In the genomic region with DNA sequence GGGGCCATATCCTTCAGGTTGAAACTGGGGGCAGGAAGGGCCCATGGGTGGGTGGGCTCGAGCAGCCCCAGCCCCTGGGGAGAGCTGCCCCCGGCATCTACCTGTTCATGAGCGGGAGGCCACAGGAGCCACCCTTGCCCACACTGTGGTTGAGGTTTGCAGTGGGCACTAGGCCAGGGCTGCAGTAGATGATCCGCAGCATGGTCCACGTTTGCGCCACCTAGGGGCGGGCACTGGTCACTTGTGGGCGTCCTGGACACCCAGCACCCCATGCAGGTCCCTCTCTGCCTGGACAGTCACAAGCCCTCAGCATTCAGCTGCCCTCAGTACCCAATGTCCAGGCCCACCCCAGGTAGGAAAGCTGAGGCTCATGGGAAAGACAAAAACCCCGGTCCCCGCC, we compare ENCODE assay signal across 8 cellular contexts. TPM values are rescaled to one million over a fixed set of nuclear protein-coding genes. Genes with fewer than 3 reads are reported as not detected.
DNase-seq lines count a peak whose midpoint lies in the region; ATAC-seq, FAIRE-seq and TF ChIP-seq lines count a peak whose summit lies in the region.

No MANE protein-coding gene starts in this region.

- 87% methylated on average over 2 of the region's 10 CpGs for WGBS in K562 (ENCODE audit: insufficient coverage, low coverage, missing lambda C conversion rate)

- no peak overlapping the region for H3K27ac ChIP-seq in K562 (ENCODE audit: extremely low read depth, low read depth, low read length)
- H3K27ac ChIP-seq in osteoblast (ENCODE audit: low read depth, low read length), result no peak overlapping the region

- no peak for TF ChIP-seq EP300 in K562 (IDR thresholded peaks at IDR 0.05; ENCODE audit: low read length)

- H3K36me3 ChIP-seq in Loucy (ENCODE audit: insufficient read depth, low read length) (no peaks in the 10 kb centered on the region), K562 (ENCODE audit: control insufficient read depth, insufficient read depth, low read length) (peaks cover 68% of the 10 kb centered on the region), osteoblast (ENCODE audit: insufficient read depth, low read length) (peaks cover 23% of the 10 kb centered on the region)

- no peak overlapping the region for H3K4me2 ChIP-seq in Loucy (ENCODE audit: low read depth, low read length, poor library complexity, severe bottlenecking)
- H3K4me2 ChIP-seq in K562 (ENCODE audit: insufficient read depth, low read length), result no peak overlapping the region
- no peak overlapping the region for H3K4me2 ChIP-seq in osteoblast (ENCODE audit: insufficient read depth, low read length)

- H4K20me1 ChIP-seq in Loucy (ENCODE audit: insufficient read depth, low read length, poor library complexity, severe bottlenecking) (peaks cover 2% of the 10 kb centered on the region), K562 (replicated peaks; ENCODE audit: control insufficient read depth, insufficient read depth, low read length) (peaks cover 18% of the 10 kb centered on the region), osteoblast (ENCODE audit: insufficient read depth, low read length) (peaks cover 26% of the 10 kb centered on the region)

- H3K4me1 ChIP-seq in Loucy (ENCODE audit: insufficient read depth, low read length, poor library complexity, severe bottlenecking), result peaks cover 9% of the 10 kb centered on the region
- H3K4me1 ChIP-seq in K562 (replicated peaks in 1 of 2; ENCODE audit: control insufficient read depth in 2 of 2, insufficient read depth in 2 of 2, low read length in 2 of 2), result peaks cover 29 to 98% of the 10 kb centered on the region in 2 experiments
- H3K4me1 ChIP-seq in osteoblast (ENCODE audit: insufficient read depth, low read length), result peaks cover 28% of the 10 kb centered on the region

- intact Hi-C loops in K562 (cut with micrococcal nuclease), result no loop called here

- in situ Hi-C loops in K562 (cut with MboI), result no loop called here

- POLR2A ChIA-PET in K562 (lab: Yijun Ruan, JAX), result interaction anchor here (1.4 kb wide), 1 partner anchor 10 kb away, joined by 5 read pairs; no protein-coding TSS in a partner anchor

- H3K9me3 ChIP-seq in Loucy (ENCODE audit: insufficient read depth, low read depth, low read length) (no peaks in the 10 kb centered on the region), K562 (replicated peaks; ENCODE audit: control insufficient read depth, insufficient read depth, low read depth, low read length) (no peaks in the 10 kb centered on the region), osteoblast (ENCODE audit: low read depth, low read length) (no peaks in the 10 kb centered on the region)

- CTCF ChIA-PET in K562 (lab: Yijun Ruan, JAX; ENCODE audit: low intra/inter-chr PET ratio), result no interaction called here

- H3K27me3 ChIP-seq in Loucy (ENCODE audit: insufficient read depth, low read length, poor library complexity, severe bottlenecking), result no peaks in the 10 kb centered on the region
- no peaks in the 10 kb centered on the region for H3K27me3 ChIP-seq in K562 (ENCODE audit: control insufficient read depth in 2 of 2, insufficient read depth in 2 of 2, low read length in 2 of 2)
- no peaks in the 10 kb centered on the region for H3K27me3 ChIP-seq in osteoblast (ENCODE audit: insufficient read depth, low read length)

- no peak for ATAC-seq in K562
- ATAC-seq in GM21360 (IDR thresholded peaks at IDR 0.05; ENCODE audit: unreplicated experiment), result no peak

- H2AFZ ChIP-seq in Loucy (ENCODE audit: low read length) (no peak overlapping the region), K562 (ENCODE audit: low read depth, low read length) (no peak overlapping the region), osteoblast (ENCODE audit: low read length) (no peak overlapping the region)

- BruUV-seq in K562 (replicated peaks; lab: Mats Ljungman, UMichigan), result no TSS peak

- DNase-seq in NCI-H1092 (lab: John Stamatoyannopoulos, UW), result peak; percentile 20
- DNase-seq in NCI-H1092 treated with DMSO at 0.1 percent for 48 hours (lab: John Stamatoyannopoulos, UW), result no peak
- DNase-seq in K562 (ENCODE audit: extremely low read depth in 1 of 4, low spot score in 3 of 4), result peak in 1 of 4 experiments; percentile 52
- DNase-seq in osteoblast (ENCODE audit: insufficient read length, low spot score, missing footprints), result peak; percentile 96
- DNase-seq in stimulated activated CD4-positive, alpha-beta T cell treated with anti-CD3 and anti-CD28 coated beads, Interleukin-15, amount 100 ng/mL, for 24 hours, result no peak
- DNase-seq in activated effector memory CD4-positive, alpha-beta T cell treated with Interleukin-2 at 50 U/mL for 16 hours, result no peak

- peaks cover 15% of the 10 kb centered on the region for H3K9me1 ChIP-seq in K562 (ENCODE audit: control insufficient read depth, insufficient read depth, low read length)

- no peak overlapping the region for H3K4me3 ChIP-seq in Loucy (ENCODE audit: low read length, poor library complexity, severe bottlenecking)
- no peak overlapping the region for H3K4me3 ChIP-seq in K562
- H3K4me3 ChIP-seq in osteoblast (ENCODE audit: insufficient read depth, low read length), result no peak overlapping the region

- H3K79me2 ChIP-seq in Loucy (ENCODE audit: insufficient read depth, low read length) (peaks cover 20% of the 10 kb centered on the region), K562 (ENCODE audit: control insufficient read depth, insufficient read depth, low read length) (peaks cover 48% of the 10 kb centered on the region), osteoblast (ENCODE audit: insufficient read depth, low read length) (peaks cover 52% of the 10 kb centered on the region)

- H3F3A ChIP-seq in Loucy (ENCODE audit: low read depth), result no peaks in the 10 kb centered on the region

- H3K9ac ChIP-seq in Loucy (ENCODE audit: low read depth, low read length, poor library complexity, severe bottlenecking) (no peak overlapping the region), K562 (ENCODE audit: insufficient read depth in 1 of 2, low read depth in 2 of 2, low read length in 2 of 2) (no peak overlapping the region)

- TF ChIP-seq CTCF in Loucy (conservative IDR thresholded peaks at IDR 0.05; ENCODE audit: low read length) (peak; percentile 45), K562 (IDR thresholded peaks at IDR 0.05 in 2 of 3, conservative IDR thresholded peaks at IDR 0.05 in 1 of 3; ENCODE audit: insufficient read depth in 2 of 3, low read depth in 1 of 3, low read length in 3 of 3) (peak; percentile 46 to 59 (median 48)), osteoblast (IDR thresholded peaks at IDR 0.05; ENCODE audit: extremely low read depth, low read depth, low read length) (peak; percentile 61)

- H3K9me2 ChIP-seq in Loucy (replicated peaks; ENCODE audit: low read depth, low read length), result no peaks in the 10 kb centered on the region

- no peak for FAIRE-seq in K562 (lab: Jason Lieb, UNC)

- TF ChIP-seq POLR2A in K562 (conservative IDR thresholded peaks at IDR 0.05), result no peak

- TF ChIP-seq RAD21 in K562 (CRISPR knock-in tag; conservative IDR thresholded peaks at IDR 0.05 in 1 of 2, IDR thresholded peaks at IDR 0.05 in 1 of 2), result peak in 1 of 2 experiments; percentile 8; a peak in 1 of 4 replicates

RNA-seq across cellular contexts. Expression of a gene that starts 1.8 kb away (rescaled TPM):
- total RNA-seq in K562 (2011; cell fraction: chromatin; rRNA removed; ENCODE audit: low replicate concordance), result 18.2 and 82.3 TPM in 2 replicates
- 114 and 120 TPM in 2 replicates for total RNA-seq in K562 (2011; cell fraction: nucleolus; rRNA removed)
- total RNA-seq in K562 (2011; cell fraction: nucleoplasm; rRNA removed), result 55.7 and 56.0 TPM in 2 replicates
- total RNA-seq in K562 (2014; rRNA removed), result 48.3 and 63.8 TPM in 2 replicates
- 9.6 and 15.8 TPM in 2 replicates for total RNA-seq in K562 (2014; rRNA removed; fragmentation: Illumina TruSeq; extraction: Trizol)
- total RNA-seq in K562 (2015; rRNA removed; fragmentation: Illumina TruSeq; extraction: Trizol), result 28.3 and 29.3 TPM in 2 replicates
- 50.6 and 56.6 TPM in 2 replicates for total RNA-seq in K562 (2021)
- polyA plus RNA-seq in K562 (2011; rRNA removed), result 22.2 and 33.4 TPM in 2 replicates
- polyA plus RNA-seq in K562 (2011; cell fraction: cytosol; rRNA removed), result 35.0 and 78.3 TPM in 2 replicates
- polyA plus RNA-seq in K562 (2011; cell fraction: nucleus; rRNA removed), result 96.4 and 165 TPM in 2 replicates
- 52.6 and 67.7 TPM in 2 replicates for polyA plus RNA-seq in K562 (2012)
- polyA plus RNA-seq in K562 (2014; fragmentation: Illumina TruSeq; extraction: Trizol), result 43.3 and 47.9 TPM in 2 replicates
- 1 to 10 TPM; 1.2 to 2.3 TPM for polyA plus RNA-seq in K562 (2014; fragmentation: Nextera tagmentation; extraction: Ambion mirVana)
- polyA plus RNA-seq in K562 (2014; rRNA removed), result 46.6 and 48.7 TPM in 2 replicates
- polyA minus RNA-seq in K562 (2011; rRNA and poly(A)+ RNA removed), result 5.2 and 7.4 TPM in 2 replicates
- polyA minus RNA-seq in K562 (2011; cell fraction: cytosol; rRNA and poly(A)+ RNA removed), result 16.1 and 16.5 TPM in 2 replicates
- polyA minus RNA-seq in K562 (2011; cell fraction: nucleus; rRNA and poly(A)+ RNA removed), result 65.4 and 66.1 TPM in 2 replicates
- 48.0 and 48.5 TPM in 2 replicates for total RNA-seq in osteoblast

RNA-seq across cellular contexts. Expression of a gene that starts 4.2 kb away (rescaled TPM):
- 7.7 and 42.2 TPM in 2 replicates for total RNA-seq in K562 (2011; cell fraction: chromatin; rRNA removed; ENCODE audit: low replicate concordance)
- 40.7 and 45.1 TPM in 2 replicates for total RNA-seq in K562 (2011; cell fraction: nucleolus; rRNA removed)
- total RNA-seq in K562 (2011; cell fraction: nucleoplasm; rRNA removed), result 14.7 and 16.8 TPM in 2 replicates
- 4.8 and 5.3 TPM in 2 replicates for total RNA-seq in K562 (2014; rRNA removed)
- 0.70 and 1.2 TPM in 2 replicates for total RNA-seq in K562 (2014; rRNA removed; fragmentation: Illumina TruSeq; extraction: Trizol)
- total RNA-seq in K562 (2015; rRNA removed; fragmentation: Illumina TruSeq; extraction: Trizol), result 3.4 and 5.1 TPM in 2 replicates
- 23.3 and 25.4 TPM in 2 replicates for total RNA-seq in K562 (2021)
- polyA plus RNA-seq in K562 (2011; rRNA removed), result 3.3 and 6.7 TPM in 2 replicates
- polyA plus RNA-seq in K562 (2011; cell fraction: cytosol; rRNA removed), result 5.5 and 12.0 TPM in 2 replicates
- polyA plus RNA-seq in K562 (2011; cell fraction: nucleus; rRNA removed), result 36.7 and 65.7 TPM in 2 replicates
- 14.6 and 20.0 TPM in 2 replicates for polyA plus RNA-seq in K562 (2012)
- polyA plus RNA-seq in K562 (2014; fragmentation: Illumina TruSeq; extraction: Trizol), result 5.5 and 10.2 TPM in 2 replicates
- polyA plus RNA-seq in K562 (2014; fragmentation: Nextera tagmentation; extraction: Ambion mirVana), result under 1 TPM; 0.08 to 0.11 TPM
- polyA plus RNA-seq in K562 (2014; rRNA removed), result 12.2 and 12.5 TPM in 2 replicates
- 2.7 and 3.3 TPM in 2 replicates for polyA minus RNA-seq in K562 (2011; rRNA and poly(A)+ RNA removed)
- 7.6 and 11.2 TPM in 2 replicates for polyA minus RNA-seq in K562 (2011; cell fraction: cytosol; rRNA and poly(A)+ RNA removed)
- polyA minus RNA-seq in K562 (2011; cell fraction: nucleus; rRNA and poly(A)+ RNA removed), result 14.4 and 18.2 TPM in 2 replicates
- 8.0 and 8.7 TPM in 2 replicates for total RNA-seq in osteoblast

RNA-seq across cellular contexts. Expression of a gene that starts 5.8 kb away (rescaled TPM):
- 38.7 and 156 TPM in 2 replicates for total RNA-seq in K562 (2011; cell fraction: chromatin; rRNA removed; ENCODE audit: low replicate concordance)
- total RNA-seq in K562 (2011; cell fraction: nucleolus; rRNA removed), result 192 and 203 TPM in 2 replicates
- total RNA-seq in K562 (2011; cell fraction: nucleoplasm; rRNA removed), result 62.0 and 88.9 TPM in 2 replicates
- total RNA-seq in K562 (2014; rRNA removed), result 251 and 276 TPM in 2 replicates
- 65.4 and 88.2 TPM in 2 replicates for total RNA-seq in K562 (2014; rRNA removed; fragmentation: Illumina TruSeq; extraction: Trizol)
- 147 and 168 TPM in 2 replicates for total RNA-seq in K562 (2015; rRNA removed; fragmentation: Illumina TruSeq; extraction: Trizol)
- 191 and 213 TPM in 2 replicates for total RNA-seq in K562 (2021)
- polyA plus RNA-seq in K562 (2011; rRNA removed), result 114 TPM in 2 replicates
- polyA plus RNA-seq in K562 (2011; cell fraction: cytosol; rRNA removed), result 94.5 and 181 TPM in 2 replicates
- 195 and 305 TPM in 2 replicates for polyA plus RNA-seq in K562 (2011; cell fraction: nucleus; rRNA removed)
- polyA plus RNA-seq in K562 (2012), result 87.2 and 101 TPM in 2 replicates
- polyA plus RNA-seq in K562 (2014; fragmentation: Illumina TruSeq; extraction: Trizol), result 152 and 188 TPM in 2 replicates
- polyA plus RNA-seq in K562 (2014; fragmentation: Nextera tagmentation; extraction: Ambion mirVana), result 10 to 100 TPM; 10.6 to 27.7 TPM
- polyA plus RNA-seq in K562 (2014; rRNA removed), result 193 and 200 TPM in 2 replicates
- polyA minus RNA-seq in K562 (2011; rRNA and poly(A)+ RNA removed), result 22.1 and 33.0 TPM in 2 replicates
- 41.4 and 45.7 TPM in 2 replicates for polyA minus RNA-seq in K562 (2011; cell fraction: cytosol; rRNA and poly(A)+ RNA removed)
- polyA minus RNA-seq in K562 (2011; cell fraction: nucleus; rRNA and poly(A)+ RNA removed), result 57.6 and 61.8 TPM in 2 replicates
- total RNA-seq in osteoblast, result 88.1 and 102 TPM in 2 replicates

RNA-seq across cellular contexts. Expression of a gene that starts 10.5 kb away (rescaled TPM):
- 4.0 and 18.2 TPM in 2 replicates for total RNA-seq in K562 (2011; cell fraction: chromatin; rRNA removed; ENCODE audit: low replicate concordance)
- total RNA-seq in K562 (2011; cell fraction: nucleolus; rRNA removed), result 16.8 and 19.9 TPM in 2 replicates
- total RNA-seq in K562 (2011; cell fraction: nucleoplasm; rRNA removed), result 6.3 and 7.2 TPM in 2 replicates
- total RNA-seq in K562 (2014; rRNA removed) (2.7 and 3.9 TPM in 2 replicates), K562 (2014; rRNA removed; fragmentation: Illumina TruSeq; extraction: Trizol) (0.11 TPM in 1 of 2 replicates, not detected in the other), K562 (2015; rRNA removed; fragmentation: Illumina TruSeq; extraction: Trizol) (0.79 and 0.94 TPM in 2 replicates), K562 (2021) (3.6 and 4.0 TPM in 2 replicates), osteoblast (0.88 and 1.1 TPM in 2 replicates)
- polyA plus RNA-seq in K562 (2011; rRNA removed) (1.7 and 3.5 TPM in 2 replicates), K562 (2014; fragmentation: Illumina TruSeq; extraction: Trizol) (0.55 and 1.1 TPM in 2 replicates), K562 (2014; fragmentation: Nextera tagmentation; extraction: Ambion mirVana) (under 1 TPM in 1 of 2 experiments, not detected in 1; 0.03 TPM), K562 (2014; rRNA removed) (3.4 and 5.6 TPM in 2 replicates)
- 2.9 and 8.6 TPM in 2 replicates for polyA plus RNA-seq in K562 (2011; cell fraction: cytosol; rRNA removed)
- polyA plus RNA-seq in K562 (2011; cell fraction: nucleus; rRNA removed), result 36.3 and 53.0 TPM in 2 replicates
- 2.4 and 6.7 TPM in 2 replicates for polyA plus RNA-seq in K562 (2012)
- 0.15 and 0.39 TPM in 2 replicates for polyA minus RNA-seq in K562 (2011; rRNA and poly(A)+ RNA removed)
- 1.2 TPM in 1 of 2 replicates, not detected in the other for polyA minus RNA-seq in K562 (2011; cell fraction: cytosol; rRNA and poly(A)+ RNA removed)
- 3.2 and 5.4 TPM in 2 replicates for polyA minus RNA-seq in K562 (2011; cell fraction: nucleus; rRNA and poly(A)+ RNA removed)

RNA-seq across cellular contexts. Expression of a gene that starts 18.0 kb away (rescaled TPM):
- total RNA-seq in K562 (2011; cell fraction: chromatin; rRNA removed; ENCODE audit: low replicate concordance), result 214 and 929 TPM in 2 replicates
- 1,026 and 1,077 TPM in 2 replicates for total RNA-seq in K562 (2011; cell fraction: nucleolus; rRNA removed)
- total RNA-seq in K562 (2011; cell fraction: nucleoplasm; rRNA removed), result 329 and 385 TPM in 2 replicates
- total RNA-seq in K562 (2014; rRNA removed) (116 and 158 TPM in 2 replicates), K562 (2014; rRNA removed; fragmentation: Illumina TruSeq; extraction: Trizol) (18.6 and 26.7 TPM in 2 replicates), K562 (2015; rRNA removed; fragmentation: Illumina TruSeq; extraction: Trizol) (83.6 and 87.9 TPM in 2 replicates), K562 (2021) (267 TPM in 2 replicates), osteoblast (35.9 and 42.0 TPM in 2 replicates)
- polyA plus RNA-seq in K562 (2011; rRNA removed) (118 and 173 TPM in 2 replicates), K562 (2014; fragmentation: Illumina TruSeq; extraction: Trizol) (112 and 139 TPM in 2 replicates), K562 (2014; fragmentation: Nextera tagmentation; extraction: Ambion mirVana) (1 to 10 TPM; 5.0 to 6.8 TPM), K562 (2014; rRNA removed) (373 and 378 TPM in 2 replicates)
- 121 and 296 TPM in 2 replicates for polyA plus RNA-seq in K562 (2011; cell fraction: cytosol; rRNA removed)
- 1,454 and 2,407 TPM in 2 replicates for polyA plus RNA-seq in K562 (2011; cell fraction: nucleus; rRNA removed)
- polyA plus RNA-seq in K562 (2012), result 192 and 214 TPM in 2 replicates
- polyA minus RNA-seq in K562 (2011; rRNA and poly(A)+ RNA removed), result 14.4 and 20.6 TPM in 2 replicates
- 48.0 and 67.2 TPM in 2 replicates for polyA minus RNA-seq in K562 (2011; cell fraction: cytosol; rRNA and poly(A)+ RNA removed)
- 214 and 219 TPM in 2 replicates for polyA minus RNA-seq in K562 (2011; cell fraction: nucleus; rRNA and poly(A)+ RNA removed)

Comparison
In these comparisons a context has a peak if more than half of its experiments do, and no peak if none do; other contexts are left out.
1. DNase-seq: peak in NCI-H1092 (single experiment) and osteoblast (single experiment); none in NCI-H1092 treated with DMSO at 0.1 percent for 48 hours (single experiment), stimulated activated CD4-positive, alpha-beta T cell treated with anti-CD3 and anti-CD28 coated beads, Interleukin-15, amount 100 ng/mL, for 24 hours (single experiment) and activated effector memory CD4-positive, alpha-beta T cell treated with Interleukin-2 at 50 U/mL for 16 hours (single experiment).
2. Peak in every context shown above with its lines, with median percentiles within 50 percentile points of each other: CTCF ChIP-seq.